Comparison of ENCODE assay signal across 22 cellular contexts in genomic region chr4:176287546-176287945, GRCh38. TPM values are rescaled to one million over a fixed set of nuclear protein-coding genes. Genes with fewer than 3 reads are reported as not detected.
"Had no signal": no experiment of that assay in that cellular context is flagged by ENCODE, and none has a peak within 500 bp of the region (broad histone marks: within the 10 kb centered on the region; RNA-seq: fewer than 3 reads in every experiment).

No MANE protein-coding gene starts in this region.

- DNase-seq: KBM-7; MV-4-11; NCI-H1048; NCI-H1105; NCI-H1417; NCI-H1436 treated with DMSO at 0.1 percent for 48 hours; NCI-H1694; NCI-H1930; NCI-H2081; NCI-H2107; NCI-H2227 treated with DMSO at 0.1 percent for 48 hours; NCI-H510A; NCI-H524 treated with DMSO at 0.1 percent for 48 hours; NCI-H69; NCI-H774; NK-92 treated with Interleukin-12 subunit alpha and Interleukin-12 subunit beta, amount 100 ng/mL, for 24 hours; PC-3; SHP77 had no signal

- H3K27ac ChIP-seq: HL-60, RWPE1 had no signal

RNA-seq across cellular contexts. Expression of gene ASB5, which starts 18.5 kb away (rescaled TPM):
- total RNA-seq: MCF 10A, OCI-LY7, PC-3 had no signal
